8 cellular contexts compared by ENCODE assay signal in the genomic region with DNA sequence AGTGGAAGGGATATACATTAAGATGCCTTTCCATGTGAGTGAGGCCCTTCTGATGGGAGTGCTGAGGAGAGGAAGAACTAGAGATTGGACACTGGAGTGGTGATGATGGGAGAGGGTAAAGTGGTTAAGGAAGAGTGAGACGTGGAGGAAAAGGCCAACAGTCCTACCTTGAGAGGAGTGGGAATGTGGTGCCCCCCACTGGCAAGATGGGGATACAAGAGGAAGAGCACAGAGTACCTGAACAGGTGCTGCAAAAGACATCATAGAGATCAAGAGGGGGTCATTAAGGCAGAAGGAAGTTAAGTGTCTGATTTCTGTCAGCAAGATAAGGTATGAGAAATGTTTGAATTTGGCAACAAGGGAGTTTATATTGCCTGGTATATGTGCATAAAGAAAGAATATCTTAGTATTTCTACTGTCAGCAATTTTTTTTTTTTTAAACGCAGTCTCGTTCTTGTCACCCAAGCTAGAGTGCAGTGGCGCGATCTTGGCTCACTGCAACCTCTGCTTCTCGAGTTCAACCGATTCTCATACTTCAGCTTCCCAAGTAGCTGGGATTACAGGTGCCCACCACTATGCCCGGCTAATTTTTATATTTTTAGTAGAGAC. TPM values are rescaled to one million over a fixed set of nuclear protein-coding genes. Genes with fewer than 3 reads are reported as not detected.
DNase-seq lines count a peak whose midpoint lies in the region; ATAC-seq, FAIRE-seq and TF ChIP-seq lines count a peak whose summit lies in the region.

No MANE protein-coding gene starts in this region.

- intact Hi-C loops in kidney (cut with DNase I): no loop called here

- H3K9ac ChIP-seq in OCI-LY3 (ENCODE audit: low read length): no peak overlapping the region
- no peak overlapping the region for H3K9ac ChIP-seq in kidney (ENCODE audit: low read length in 2 of 2)

- no peak for ATAC-seq in HG02798 (IDR thresholded peaks at IDR 0.05; ENCODE audit: poor library complexity, unreplicated experiment)

- no peaks in the 10 kb centered on the region for H3K9me3 Mint-ChIP-seq in activated naive CD8-positive, alpha-beta T cell (ENCODE audit: low read depth)

- H3K27me3 Mint-ChIP-seq in activated naive CD8-positive, alpha-beta T cell: no peaks in the 10 kb centered on the region

- H2AFZ ChIP-seq in OCI-LY3 (ENCODE audit: low read depth, low read length): no peak overlapping the region

- H3K27ac ChIP-seq in OCI-LY3 (ENCODE audit: low read length) (no peak overlapping the region), kidney (ENCODE audit: low read depth in 2 of 2, low read length in 2 of 2) (no peak overlapping the region)

- DNase-seq in kidney (no peak), amniotic stem cell (lab: John Stamatoyannopoulos, UW) (no peak), Kasumi-1 (lab: John Stamatoyannopoulos, UW) (no peak)
- peak; percentile 60 for DNase-seq in stimulated activated CD8-positive, alpha-beta memory T cell treated with anti-CD3 and anti-CD28 coated beads, Interleukin-4, amount 100 ng/mL, for 48 hours

- H3K36me3 Mint-ChIP-seq in activated naive CD8-positive, alpha-beta T cell: no peaks in the 10 kb centered on the region

- H3K4me3 ChIP-seq in OCI-LY3 (ENCODE audit: low read length): no peak overlapping the region
- H3K4me3 ChIP-seq in kidney (ENCODE audit: low read length in 2 of 2): no peak overlapping the region

- no peak for FAIRE-seq in kidney (lab: Jason Lieb, UNC)

- TF ChIP-seq CTCF in GM12872 (IDR thresholded peaks at IDR 0.05; ENCODE audit: insufficient read depth, low read depth, low read length): peak; percentile 68
- TF ChIP-seq CTCF in OCI-LY3 (IDR thresholded peaks at IDR 0.05; ENCODE audit: low read depth, low read length): peak; percentile 68
- peak; percentile 54 for TF ChIP-seq CTCF in kidney (IDR thresholded peaks at IDR 0.05; ENCODE audit: borderline replicate concordance, extremely low read depth, insufficient read depth)

- H3K4me1 ChIP-seq in OCI-LY3 (ENCODE audit: low read length) (no peaks in the 10 kb centered on the region), kidney (ENCODE audit: control insufficient read depth in 1 of 2, insufficient read depth in 1 of 2, low read depth in 1 of 2, low read length in 2 of 2) (no peaks in the 10 kb centered on the region)

- H3K36me3 ChIP-seq in OCI-LY3 (replicated peaks; ENCODE audit: low read depth, low read length) (peaks cover 22% of the 10 kb centered on the region), kidney (ENCODE audit: control insufficient read depth in 1 of 2, insufficient read depth in 2 of 2, low read length in 2 of 2) (no peaks in the 10 kb centered on the region)

- peaks cover 65% of the 10 kb centered on the region for H3K79me2 ChIP-seq in OCI-LY3 (ENCODE audit: low read length)

- H3K27me3 ChIP-seq in OCI-LY3 (ENCODE audit: low read depth, low read length): no peaks in the 10 kb centered on the region

- no peak overlapping the region for H3K4me3 Mint-ChIP-seq in activated naive CD8-positive, alpha-beta T cell

- peak overlapping the region; percentile 19 for H3K27ac Mint-ChIP-seq in activated naive CD8-positive, alpha-beta T cell

- H3K4me1 Mint-ChIP-seq in activated naive CD8-positive, alpha-beta T cell (ENCODE audit: low read depth): peaks cover 23% of the 10 kb centered on the region

- H3K9me3 ChIP-seq in OCI-LY3 (ENCODE audit: insufficient read depth, low read length) (no peaks in the 10 kb centered on the region), kidney (ENCODE audit: control insufficient read depth in 1 of 2, low read length in 2 of 2) (no peaks in the 10 kb centered on the region)

- H4K20me1 ChIP-seq in OCI-LY3 (ENCODE audit: insufficient read depth, low read length): peaks cover 4% of the 10 kb centered on the region; the same call in 1 of the 2 replicates

- H3K4me2 ChIP-seq in OCI-LY3 (ENCODE audit: low read length): no peak overlapping the region

RNA-seq across cellular contexts. Expression of gene ARIH2, which starts 34.0 kb away (rescaled TPM):
- 75.7 TPM for total RNA-seq in kidney
- 30.4 TPM for polyA plus RNA-seq in kidney (ENCODE audit: insufficient read depth, low read depth, low replicate concordance)

RNA-seq across cellular contexts. Expression of gene P4HTM, which starts 37.4 kb away (rescaled TPM):
- total RNA-seq in kidney: 63.7 TPM
- 72.6 TPM for polyA plus RNA-seq in kidney (ENCODE audit: insufficient read depth, low read depth, low replicate concordance)

RNA-seq across cellular contexts. Expression of gene SLC25A20, which starts 53.9 kb away (rescaled TPM):
- total RNA-seq in kidney: 9.9 TPM
- polyA plus RNA-seq in kidney (ENCODE audit: insufficient read depth, low read depth, low replicate concordance): 59.2 TPM

RNA-seq across cellular contexts. Expression of gene WDR6, which starts 54.6 kb away (rescaled TPM):
- total RNA-seq in kidney: 158 TPM
- polyA plus RNA-seq in kidney (ENCODE audit: insufficient read depth, low read depth, low replicate concordance): 105 TPM
